Comparison of ENCODE assay signal across 1 cellular context in genomic region chr3:134059680-134060560, GRCh38.
A peak's percentile ranks its signal among the peaks of the same experiment; 100 is the strongest.
TF ChIP-seq lines count a peak whose summit lies in the region.

No MANE protein-coding gene starts in this region.

TF ChIP-seq in HepG2, 621 proteins besides CTCF, POLR2A, EP300 and RAD21 (continued from another document and continues in another):
- TF ChIP-seq ZNF646 (CRISPR knock-in tag; IDR thresholded peaks at IDR 0.05), result peak; percentile 35; the same call in 1 of the 2 replicates
- no peak for TF ChIP-seq AHR (CRISPR knock-in tag; IDR thresholded peaks at IDR 0.05)
- no peak for TF ChIP-seq BRD4 (CRISPR knock-in tag; IDR thresholded peaks at IDR 0.05)
- no peak for TF ChIP-seq THAP9 (CRISPR knock-in tag; IDR thresholded peaks at IDR 0.05; ENCODE audit: borderline replicate concordance)
- no peak for TF ChIP-seq HINFP (CRISPR knock-in tag; IDR thresholded peaks at IDR 0.05; ENCODE audit: low read depth)
- TF ChIP-seq UBTF (CRISPR knock-in tag; IDR thresholded peaks at IDR 0.05), result no peak; the same call in 1 of the 2 replicates
- TF ChIP-seq GMEB2 (CRISPR knock-in tag; IDR thresholded peaks at IDR 0.05; ENCODE audit: low read depth), result no peak
- peak; percentile 75 for TF ChIP-seq ZNF609 (CRISPR knock-in tag; IDR thresholded peaks at IDR 0.05; ENCODE audit: borderline replicate concordance)
- no peak for TF ChIP-seq ZSCAN20 (CRISPR knock-in tag; IDR thresholded peaks at IDR 0.05; ENCODE audit: borderline replicate concordance)
- TF ChIP-seq DMTF1 (CRISPR knock-in tag; IDR thresholded peaks at IDR 0.05), result no peak
- peak; percentile 34; the same call in 1 of the 2 replicates for TF ChIP-seq JUN (CRISPR knock-in tag; IDR thresholded peaks at IDR 0.05)
- no peak for TF ChIP-seq TRIM24 (CRISPR knock-in tag; IDR thresholded peaks at IDR 0.05)
- no peak for TF ChIP-seq MYPOP (CRISPR knock-in tag; IDR thresholded peaks at IDR 0.05)
- TF ChIP-seq HBP1 (CRISPR knock-in tag; IDR thresholded peaks at IDR 0.05; ENCODE audit: low read depth), result no peak
- peak; percentile 62; the same call in 1 of the 2 replicates for TF ChIP-seq NR2F2 (IDR thresholded peaks at IDR 0.05; ENCODE audit: borderline replicate concordance, low read depth)
- TF ChIP-seq DZIP1 (CRISPR knock-in tag; IDR thresholded peaks at IDR 0.05), result no peak
- TF ChIP-seq SMAD1 (CRISPR knock-in tag; IDR thresholded peaks at IDR 0.05; ENCODE audit: borderline replicate concordance, low read depth), result no peak
- TF ChIP-seq ATM (IDR thresholded peaks at IDR 0.05; ENCODE audit: borderline replicate concordance), result no peak
